In the genomic region with DNA sequence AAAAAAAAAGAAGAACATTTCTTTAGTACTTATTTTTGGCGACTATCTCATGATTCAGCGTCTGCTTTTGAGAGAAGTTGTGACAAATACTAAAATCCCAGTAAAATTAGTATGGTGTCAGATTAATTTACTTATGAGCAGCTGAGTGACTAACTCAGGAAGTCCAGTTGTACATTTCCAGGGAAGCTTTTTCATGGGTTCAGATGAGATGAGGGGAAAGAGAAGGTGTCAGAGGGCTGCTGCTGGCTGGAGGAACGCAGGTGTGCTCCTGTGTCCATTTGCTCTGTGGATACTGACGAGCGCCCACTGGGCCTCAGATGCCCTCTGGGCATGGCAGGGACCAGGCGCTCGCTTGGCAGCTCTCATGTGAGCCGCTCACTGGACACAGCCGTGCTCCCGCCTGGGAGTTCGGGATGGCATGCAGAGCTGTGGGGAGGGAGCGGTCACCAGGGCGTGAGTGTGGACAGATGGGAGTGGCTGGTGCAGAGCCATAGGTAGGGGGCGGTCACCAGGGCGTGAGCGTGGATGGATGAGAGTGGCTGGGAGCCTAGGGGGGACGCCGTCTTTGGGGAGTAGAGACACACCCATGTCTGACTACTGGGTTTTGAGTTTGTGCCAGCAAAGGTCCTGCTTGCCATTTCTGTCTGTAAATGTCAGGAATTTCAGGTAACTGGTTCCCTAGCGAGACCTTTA, we compare ENCODE assay signal across 8 cellular contexts. TPM values are rescaled to one million over a fixed set of nuclear protein-coding genes. Genes with fewer than 3 reads are reported as not detected.
DNase-seq lines count a peak whose midpoint lies in the region; ATAC-seq and TF ChIP-seq lines count a peak whose summit lies in the region.

No MANE protein-coding gene starts in this region.

- H3K27me3 ChIP-seq in AG04450 (ENCODE audit: control insufficient read depth, insufficient read depth, low read length): no peaks in the 10 kb centered on the region
- H3K27me3 ChIP-seq in esophagus (ENCODE audit: control insufficient read depth in 1 of 2, insufficient read depth in 2 of 2, low read length in 2 of 2): no peaks in the 10 kb centered on the region
- H3K27me3 ChIP-seq in muscle layer of duodenum (ENCODE audit: low read depth, low read length): no peaks in the 10 kb centered on the region

- H3K4me1 ChIP-seq in esophagus (ENCODE audit: control insufficient read depth in 2 of 2, insufficient read depth in 2 of 2, low read length in 1 of 2) (peaks cover 0 to 4% of the 10 kb centered on the region in 2 donors), muscle layer of duodenum (ENCODE audit: control insufficient read depth in 1 of 2, insufficient read depth in 2 of 2, low read length in 2 of 2) (peaks cover 0 to 27% of the 10 kb centered on the region in 2 donors)

- H3K4me3 ChIP-seq in AG04450 (ENCODE audit: low read depth, low read length) (no peak overlapping the region), esophagus (ENCODE audit: low read depth in 1 of 2, low read length in 2 of 2) (no peak overlapping the region), muscle layer of duodenum (ENCODE audit: low read depth in 1 of 2, low read length in 2 of 2) (no peak overlapping the region)

- H3K9me3 ChIP-seq in AG04450 (ENCODE audit: control insufficient read depth, insufficient read depth, low read length) (no peaks in the 10 kb centered on the region), esophagus (ENCODE audit: control insufficient read depth in 2 of 2, insufficient read depth in 1 of 2, low read depth in 1 of 2, low read length in 1 of 2) (no peaks in the 10 kb centered on the region), muscle layer of duodenum (ENCODE audit: control insufficient read depth in 1 of 2, low read length in 2 of 2) (no peaks in the 10 kb centered on the region)

- CTCF ChIA-PET in AG04450 (lab: Charles Lee): interaction anchor here (1.0 to 4.9 kb wide), 9 partner anchors 8 to 236 kb away, joined by 3 to 63 read pairs (median 15); no protein-coding TSS in a partner anchor

- H3K36me3 ChIP-seq in esophagus (ENCODE audit: control insufficient read depth in 2 of 2, insufficient read depth in 2 of 2, low read length in 1 of 2) (no peaks in the 10 kb centered on the region), muscle layer of duodenum (ENCODE audit: control insufficient read depth in 1 of 2, insufficient read depth in 2 of 2, low read length in 2 of 2) (no peaks in the 10 kb centered on the region)

- 61 to 69% methylated on average over 19 of the region's 19 CpGs for WGBS in esophagus, 2 donors

- peak overlapping the region; percentile 47 for H3K27ac ChIP-seq in AG04450 (ENCODE audit: low read depth, low read length)
- H3K27ac ChIP-seq in esophagus (ENCODE audit: low read depth in 2 of 2, low read length in 1 of 2): peak overlapping the region; percentile 1 to 10
- peak overlapping the region; percentile 69 for H3K27ac ChIP-seq in muscle layer of duodenum (ENCODE audit: low read length)

- DNase-seq in AG04450 (ENCODE audit: low read depth, low spot score) (no peak), NCI-H69 (lab: John Stamatoyannopoulos, UW) (peak; percentile 39), hepatic stellate cell (ENCODE audit: low spot score) (no peak), NCI-H1092 treated with DMSO at 0.1 percent for 48 hours (lab: John Stamatoyannopoulos, UW) (no peak)

- ATAC-seq in GM21367 (IDR thresholded peaks at IDR 0.05; ENCODE audit: unreplicated experiment) (no peak), GM18868 (IDR thresholded peaks at IDR 0.05; ENCODE audit: unreplicated experiment) (no peak)

- no peak for TF ChIP-seq CTCF in AG04450 (IDR thresholded peaks at IDR 0.05; ENCODE audit: low read depth, low read length)

- POLR2A ChIA-PET in AG04450 (lab: Yijun Ruan, JAX): interaction anchor here (1.0 to 1.1 kb wide), 2 partner anchors 167 to 171 kb away, joined by 3 to 5 read pairs; no protein-coding TSS in a partner anchor

RNA-seq across cellular contexts. Expression of gene ADARB1, which starts 55.0 kb away (rescaled TPM):
- polyA plus RNA-seq in AG04450 (2011; rRNA removed) (25.3 and 27.9 TPM in 2 replicates), esophagus (1 to 10 TPM; 4.7 to 7.9 TPM)
- polyA minus RNA-seq in AG04450 (2011; rRNA and poly(A)+ RNA removed): 46.2 and 48.1 TPM in 2 replicates

Comparison
In these comparisons a context has a peak if more than half of its experiments do, and no peak if none do; other contexts are left out.
1. H3K27ac ChIP-seq: peak in every context shown above with its lines; median percentile 69 in muscle layer of duodenum; 47 in AG04450; 6 in esophagus.